Comparison of ENCODE assay signal across 20 cellular contexts in the genomic region with DNA sequence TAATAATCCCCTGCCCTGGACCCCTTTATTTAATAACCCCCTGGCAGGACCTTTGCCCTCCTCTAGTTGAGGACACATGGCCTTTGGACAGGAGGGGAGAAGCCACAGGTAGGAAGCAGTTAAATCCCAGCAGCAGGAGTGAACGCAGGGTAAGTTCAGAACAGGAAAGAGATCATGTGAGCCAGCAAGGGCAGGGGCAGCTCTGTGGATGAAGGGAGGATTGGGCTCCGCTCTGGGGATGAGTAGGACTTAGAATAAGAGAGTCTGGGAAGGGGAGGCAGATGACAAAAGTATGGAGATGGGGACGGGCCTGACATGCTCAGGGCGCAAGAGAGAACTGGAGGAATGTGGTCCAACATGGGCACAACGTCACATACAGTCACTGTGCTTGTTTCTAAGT.
"Had no signal": no experiment of that assay in that cellular context is flagged by ENCODE, and none has a peak within 500 bp of the region (broad histone marks: within the 10 kb centered on the region; RNA-seq: fewer than 3 reads in every experiment).

No MANE protein-coding gene starts in this region.

- H3K9me3 Mint-ChIP-seq: activated naive CD8-positive, alpha-beta T cell treated with anti-CD3 and anti-CD28 coated beads, Interleukin-2, amount 10 ng/mL, durations not matched to agents 7 days and 5 days; stimulated activated memory B cell treated with anti-CD40 and anti-IgM and Interleukin-4, amounts not matched to agents 10 μg/mL and 1 μg/mL and 100 μg/mL, for 72 hours had no signal

- DNase-seq: activated CD4-positive, alpha-beta T cell treated with anti-CD3 and anti-CD28 coated beads for 1 hour; activated CD4-positive, alpha-beta T cell treated with anti-CD3 and anti-CD28 coated beads, Interleukin-2, amount 50 U/mL, for 4 hours; activated naive CD4-positive, alpha-beta T cell; activated naive CD8-positive, alpha-beta T cell treated with anti-CD3 and anti-CD28 coated beads, Interleukin-2, amount 10 ng/mL, durations not matched to agents 7 days and 5 days; activated T-cell treated with anti-CD3 and anti-CD28 coated beads for 4 hours; anterior cingulate cortex; brain microvascular endothelial cell; cortex of kidney; effector CD4-positive, alpha-beta T cell; foreskin fibroblast; glutamatergic neuron; mammary epithelial cell; naive B cell; stimulated activated CD4-positive, alpha-beta T cell treated with anti-CD3 and anti-CD28 coated beads, Interleukin-2, amount 100 ng/mL, for 48 hours; T-helper 9 cell; thyroid gland had no signal

- ATAC-seq: left lobe of liver; stimulated activated memory B cell treated with anti-CD40 and anti-IgM and Interleukin-4, amounts not matched to agents 10 μg/mL and 1 μg/mL and 100 μg/mL, for 72 hours had no signal

- H3K27me3 ChIP-seq: brain microvascular endothelial cell, thyroid gland, vagina had no signal

- H3K27ac ChIP-seq: brain microvascular endothelial cell, thyroid gland, vagina had no signal

- H3K36me3 ChIP-seq: brain microvascular endothelial cell, thyroid gland, vagina had no signal

- H3K27me3 Mint-ChIP-seq: activated naive CD8-positive, alpha-beta T cell treated with anti-CD3 and anti-CD28 coated beads, Interleukin-2, amount 10 ng/mL, durations not matched to agents 7 days and 5 days; stimulated activated memory B cell treated with anti-CD40 and anti-IgM and Interleukin-4, amounts not matched to agents 10 μg/mL and 1 μg/mL and 100 μg/mL, for 72 hours had no signal

- H3K4me3 ChIP-seq: thyroid gland, vagina had no signal

- H3K4me1 ChIP-seq: thyroid gland had no signal

- H3K4me1 Mint-ChIP-seq: activated naive CD8-positive, alpha-beta T cell treated with anti-CD3 and anti-CD28 coated beads, Interleukin-2, amount 10 ng/mL, durations not matched to agents 7 days and 5 days; naive B cell; stimulated activated memory B cell treated with anti-CD40 and anti-IgM and Interleukin-4, amounts not matched to agents 10 μg/mL and 1 μg/mL and 100 μg/mL, for 72 hours had no signal

- FAIRE-seq: islet of Langerhans had no signal

- H3K4me3 Mint-ChIP-seq: activated naive CD8-positive, alpha-beta T cell treated with anti-CD3 and anti-CD28 coated beads, Interleukin-2, amount 10 ng/mL, durations not matched to agents 7 days and 5 days; naive B cell; stimulated activated memory B cell treated with anti-CD40 and anti-IgM and Interleukin-4, amounts not matched to agents 10 μg/mL and 1 μg/mL and 100 μg/mL, for 72 hours had no signal

- H3K9me3 ChIP-seq: thyroid gland, vagina had no signal

- H3K27ac Mint-ChIP-seq: activated naive CD8-positive, alpha-beta T cell treated with anti-CD3 and anti-CD28 coated beads, Interleukin-2, amount 10 ng/mL, durations not matched to agents 7 days and 5 days; naive B cell; stimulated activated memory B cell treated with anti-CD40 and anti-IgM and Interleukin-4, amounts not matched to agents 10 μg/mL and 1 μg/mL and 100 μg/mL, for 72 hours had no signal
